ENCODE assay signal across 25 cellular contexts in the genomic region with DNA sequence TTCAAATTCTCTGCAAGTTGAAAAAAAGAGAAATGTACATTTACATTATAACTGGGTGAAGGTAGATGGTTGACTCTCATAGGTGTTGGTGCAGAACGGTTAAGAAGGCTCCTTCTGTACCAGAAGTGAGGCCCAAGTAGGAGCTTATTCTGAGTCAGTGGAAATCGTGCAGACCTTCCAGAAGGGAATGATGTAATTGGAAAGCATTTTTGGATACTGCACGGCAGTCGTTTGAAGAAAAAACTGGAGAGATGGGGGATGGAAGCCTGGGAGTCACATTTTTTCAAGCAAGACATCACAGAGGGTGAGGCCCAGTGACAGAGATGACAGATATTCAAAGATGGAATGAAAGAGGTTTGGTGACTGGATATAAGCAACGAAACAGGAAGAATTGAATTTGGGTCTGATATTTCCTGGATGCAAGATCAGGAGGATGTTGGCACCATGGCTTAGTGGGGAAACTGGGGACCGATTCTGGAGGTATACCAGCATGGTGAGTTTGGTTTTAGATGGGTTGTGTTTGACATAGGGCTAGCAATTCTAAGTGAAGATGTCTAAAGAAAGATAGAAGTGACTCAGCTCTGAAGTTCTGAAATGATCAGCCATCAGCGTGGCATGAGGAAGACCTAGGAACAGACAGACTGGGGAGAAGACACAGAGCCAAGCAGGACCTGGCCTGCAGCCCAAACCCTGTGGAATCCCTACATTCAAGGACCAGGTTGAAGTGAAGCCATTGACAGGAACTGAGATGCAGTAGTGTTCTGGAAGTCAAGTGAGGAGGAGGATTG. TPM values are rescaled to one million over a fixed set of nuclear protein-coding genes. Genes with fewer than 3 reads are reported as not detected.
DNase-seq lines count a peak whose midpoint lies in the region; ATAC-seq and TF ChIP-seq lines count a peak whose summit lies in the region.
"Had no signal": no experiment of that assay in that cellular context is flagged by ENCODE, and none has a peak within 500 bp of the region (broad histone marks: within the 10 kb centered on the region; RNA-seq: fewer than 3 reads in every experiment).

No MANE protein-coding gene starts in this region.

- no peak for TF ChIP-seq CTCF in coronary artery (IDR thresholded peaks at IDR 0.05)
- no peak for TF ChIP-seq CTCF in foreskin keratinocyte (conservative IDR thresholded peaks at IDR 0.05)
- no peak for TF ChIP-seq CTCF in psoas muscle (IDR thresholded peaks at IDR 0.05)

- H3K27me3 Mint-ChIP-seq in activated naive CD4-positive, alpha-beta T cell treated with anti-CD3 and anti-CD28 coated beads for 36 hours (ENCODE audit: low read depth): peaks cover 7% of the 10 kb centered on the region

- H3K27ac Mint-ChIP-seq in stimulated activated effector memory CD8-positive, alpha-beta T cell treated with anti-CD3 and anti-CD28 coated beads, Interleukin-12 subunit alpha, Interleukin-12 subunit beta, amount 100 ng/mL, for 72 hours: no peak overlapping the region
- no peak overlapping the region for H3K27ac Mint-ChIP-seq in activated naive CD4-positive, alpha-beta T cell treated with anti-CD3 and anti-CD28 coated beads for 36 hours
- H3K27ac Mint-ChIP-seq: activated CD4-positive, alpha-beta T cell treated with anti-CD3 and anti-CD28 coated beads, Interleukin-2, amount 10 ng/mL, durations not matched to agents 7 days and 5 days; activated naive CD8-positive, alpha-beta T cell; CD8-positive, alpha-beta T cell; natural killer cell; T-helper 1 cell treated with Interleukin-12 subunit alpha and Interleukin-12 subunit beta and Interleukin-4 antibody, amounts not matched to agents 30 μg/mL and 1 μg/mL, for 36 hours had no signal

- DNase-seq in EH (ENCODE audit: low read depth) (peak; percentile 60), M059J (ENCODE audit: low read depth) (peak; percentile 11), coronary artery (ENCODE audit: low spot score) (peak; percentile 33), foreskin keratinocyte (no peak), psoas muscle (no peak), NCI-H510A treated with DMSO at 0.1 percent for 48 hours (lab: John Stamatoyannopoulos, UW) (no peak)
- no peak for DNase-seq in stimulated activated effector memory CD8-positive, alpha-beta T cell treated with anti-CD3 and anti-CD28 coated beads, Interleukin-12 subunit alpha, Interleukin-12 subunit beta, amount 100 ng/mL, for 72 hours (ENCODE audit: low spot score in 2 of 2)
- DNase-seq in activated naive CD4-positive, alpha-beta T cell treated with anti-CD3 and anti-CD28 coated beads for 36 hours: no peak
- DNase-seq: activated CD4-positive, alpha-beta T cell treated with anti-CD3 and anti-CD28 coated beads, Interleukin-2, amount 10 ng/mL, durations not matched to agents 7 days and 5 days; body of pancreas; colonic mucosa; DMS153; head of caudate nucleus; Kasumi-1; midbrain; natural killer cell; NCI-H1092 treated with DMSO at 0.1 percent for 48 hours; NCI-H2029 treated with DMSO at 0.1 percent for 48 hours; NK-92 treated with Interleukin-12 subunit alpha and Interleukin-12 subunit beta, amount 100 ng/mL, for 24 hours; stimulated activated CD8-positive, alpha-beta memory T cell treated with anti-CD3 and anti-CD28 coated beads, Interleukin-4, amount 100 ng/mL, for 48 hours had no signal

- H3K4me1 Mint-ChIP-seq in stimulated activated effector memory CD8-positive, alpha-beta T cell treated with anti-CD3 and anti-CD28 coated beads, Interleukin-12 subunit alpha, Interleukin-12 subunit beta, amount 100 ng/mL, for 72 hours: peaks cover 8% of the 10 kb centered on the region
- no peaks in the 10 kb centered on the region for H3K4me1 Mint-ChIP-seq in activated naive CD4-positive, alpha-beta T cell treated with anti-CD3 and anti-CD28 coated beads for 36 hours (ENCODE audit: low read depth)
- H3K4me1 Mint-ChIP-seq: activated CD4-positive, alpha-beta T cell treated with anti-CD3 and anti-CD28 coated beads, Interleukin-2, amount 10 ng/mL, durations not matched to agents 7 days and 5 days had no signal

- no peaks in the 10 kb centered on the region for H3K36me3 ChIP-seq in psoas muscle (ENCODE audit: insufficient read depth in 1 of 2, low read depth in 1 of 2)
- H3K36me3 ChIP-seq: colonic mucosa had no signal

- H3K4me3 ChIP-seq in coronary artery (no peak overlapping the region), psoas muscle (no peak overlapping the region)
- H3K4me3 ChIP-seq: body of pancreas, colonic mucosa had no signal

- H3K9me3 ChIP-seq in psoas muscle: no peaks in the 10 kb centered on the region
- H3K9me3 ChIP-seq: body of pancreas, colonic mucosa had no signal

- CTCF ChIA-PET in activated naive CD4-positive, alpha-beta T cell treated with anti-CD3 and anti-CD28 coated beads for 36 hours (lab: Charles Lee): no interaction called here

- H3K4me3 Mint-ChIP-seq in stimulated activated effector memory CD8-positive, alpha-beta T cell treated with anti-CD3 and anti-CD28 coated beads, Interleukin-12 subunit alpha, Interleukin-12 subunit beta, amount 100 ng/mL, for 72 hours: no peak overlapping the region
- no peak overlapping the region for H3K4me3 Mint-ChIP-seq in activated naive CD4-positive, alpha-beta T cell treated with anti-CD3 and anti-CD28 coated beads for 36 hours
- H3K4me3 Mint-ChIP-seq: activated CD4-positive, alpha-beta T cell treated with anti-CD3 and anti-CD28 coated beads, Interleukin-2, amount 10 ng/mL, durations not matched to agents 7 days and 5 days; activated naive CD8-positive, alpha-beta T cell; CD8-positive, alpha-beta T cell; natural killer cell; T-helper 1 cell treated with Interleukin-12 subunit alpha and Interleukin-12 subunit beta and Interleukin-4 antibody, amounts not matched to agents 30 μg/mL and 1 μg/mL, for 36 hours had no signal

- no peaks in the 10 kb centered on the region for H3K27me3 ChIP-seq in foreskin keratinocyte
- no peaks in the 10 kb centered on the region for H3K27me3 ChIP-seq in psoas muscle (ENCODE audit: insufficient read depth in 3 of 3, low read length in 2 of 3)
- H3K27me3 ChIP-seq: body of pancreas, colonic mucosa had no signal

- H3K9me3 Mint-ChIP-seq in stimulated activated effector memory CD8-positive, alpha-beta T cell treated with anti-CD3 and anti-CD28 coated beads, Interleukin-12 subunit alpha, Interleukin-12 subunit beta, amount 100 ng/mL, for 72 hours: no peaks in the 10 kb centered on the region
- no peaks in the 10 kb centered on the region for H3K9me3 Mint-ChIP-seq in activated naive CD4-positive, alpha-beta T cell treated with anti-CD3 and anti-CD28 coated beads for 36 hours
- H3K9me3 Mint-ChIP-seq: CD8-positive, alpha-beta T cell; natural killer cell; T-helper 1 cell treated with Interleukin-12 subunit alpha and Interleukin-12 subunit beta and Interleukin-4 antibody, amounts not matched to agents 30 μg/mL and 1 μg/mL, for 36 hours had no signal

- intact Hi-C loops in activated naive CD4-positive, alpha-beta T cell treated with anti-CD3 and anti-CD28 coated beads for 36 hours (cut with micrococcal nuclease): no loop called here
- intact Hi-C loops in psoas muscle (cut with DNase I): no loop called here

- H3K27ac ChIP-seq in coronary artery: no peak overlapping the region
- H3K27ac ChIP-seq in foreskin keratinocyte: no peak overlapping the region
- H3K27ac ChIP-seq in psoas muscle: no peak overlapping the region
- H3K27ac ChIP-seq: body of pancreas, colonic mucosa had no signal

- H3K36me3 Mint-ChIP-seq in stimulated activated effector memory CD8-positive, alpha-beta T cell treated with anti-CD3 and anti-CD28 coated beads, Interleukin-12 subunit alpha, Interleukin-12 subunit beta, amount 100 ng/mL, for 72 hours: no peaks in the 10 kb centered on the region
- no peaks in the 10 kb centered on the region for H3K36me3 Mint-ChIP-seq in activated naive CD4-positive, alpha-beta T cell treated with anti-CD3 and anti-CD28 coated beads for 36 hours (ENCODE audit: low read depth)
- H3K36me3 Mint-ChIP-seq: activated naive CD8-positive, alpha-beta T cell; CD8-positive, alpha-beta T cell; natural killer cell had no signal

- peak; percentile 62 for ATAC-seq in stimulated activated effector memory CD8-positive, alpha-beta T cell treated with anti-CD3 and anti-CD28 coated beads, Interleukin-12 subunit alpha, Interleukin-12 subunit beta, amount 100 ng/mL, for 72 hours
- ATAC-seq in foreskin keratinocyte: no peak
- ATAC-seq in psoas muscle: no peak
- ATAC-seq: body of pancreas; CD8-positive, alpha-beta T cell; natural killer cell had no signal

- no peaks in the 10 kb centered on the region for H3K4me1 ChIP-seq in foreskin keratinocyte
- no peaks in the 10 kb centered on the region for H3K4me1 ChIP-seq in psoas muscle
- H3K4me1 ChIP-seq: body of pancreas, colonic mucosa had no signal

- 52 to 62% (median 55%) methylated on average over 7 of the region's 7 CpGs for WGBS in psoas muscle, 3 donors

RNA-seq across cellular contexts. Expression of gene HRH4, which starts 39.6 kb away (rescaled TPM):
- total RNA-seq in M059J (2014; rRNA removed; shearing (Covaris generic)): not detected in 2 replicates
- not detected for total RNA-seq in activated naive CD4-positive, alpha-beta T cell treated with anti-CD3 and anti-CD28 coated beads for 36 hours
- total RNA-seq in foreskin keratinocyte: 0.04 TPM in 1 of 2 replicates, not detected in the other
- polyA plus RNA-seq in foreskin keratinocyte: not detected in 2 replicates
- under 1 TPM in 2 of 4 donors, not detected in 2; 0.10 to 0.21 TPM for total RNA-seq in psoas muscle
- under 1 TPM in 2 of 3 donors, not detected in 1; 0.04 to 0.06 TPM for polyA plus RNA-seq in psoas muscle
- total RNA-seq: body of pancreas; CD8-positive, alpha-beta T cell; osteocyte; SK-MEL-5 had no signal

Comparison
In these comparisons a context has a peak if more than half of its experiments do, and no peak if none do; other contexts are left out.
1. DNase-seq: peak in EH (single experiment), M059J (single experiment) and coronary artery (single experiment); none in stimulated activated effector memory CD8-positive, alpha-beta T cell treated with anti-CD3 and anti-CD28 coated beads, Interleukin-12 subunit alpha, Interleukin-12 subunit beta, amount 100 ng/mL, for 72 hours (0 of 2), activated naive CD4-positive, alpha-beta T cell treated with anti-CD3 and anti-CD28 coated beads for 36 hours (single experiment), foreskin keratinocyte (0 of 2), psoas muscle (0 of 2) and NCI-H510A treated with DMSO at 0.1 percent for 48 hours (single experiment).